Comparison of ENCODE assay signal across 20 cellular contexts in the genomic region with DNA sequence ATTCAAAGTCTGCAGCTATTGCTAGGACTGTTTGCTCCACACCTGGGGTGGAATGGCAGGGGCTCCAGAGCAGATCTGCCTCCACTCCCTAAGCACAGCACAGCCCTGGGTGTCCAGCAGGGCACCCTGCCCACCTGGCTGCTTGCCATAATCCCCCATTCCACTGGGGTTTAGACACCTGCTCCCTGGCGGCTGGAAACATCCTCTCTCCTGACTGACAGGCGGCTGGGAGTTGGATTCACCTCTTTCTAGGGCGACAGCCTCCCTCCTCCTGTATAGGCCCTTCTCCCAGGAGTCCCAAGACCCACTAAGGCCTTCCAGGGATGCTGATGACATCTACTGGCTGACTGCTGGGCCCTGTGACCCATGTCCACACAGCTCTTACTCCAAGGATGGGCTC. TPM values are rescaled to one million over a fixed set of nuclear protein-coding genes. Genes with fewer than 3 reads are reported as not detected.
DNase-seq lines count a peak whose midpoint lies in the region; ATAC-seq and TF ChIP-seq lines count a peak whose summit lies in the region.
"Had no signal": no experiment of that assay in that cellular context is flagged by ENCODE, and none has a peak within 500 bp of the region (broad histone marks: within the 10 kb centered on the region; RNA-seq: fewer than 3 reads in every experiment).

No MANE protein-coding gene starts in this region.

- WGBS in SK-N-SH (ENCODE audit: low lambda C conversion rate): 70% methylated on average over 3 of the region's 3 CpGs

- no peak for TF ChIP-seq EP300 in SK-N-SH (IDR thresholded peaks at IDR 0.05; ENCODE audit: borderline replicate concordance in 1 of 2, low read depth in 1 of 2, low read length in 1 of 2)

- intact Hi-C loops in dorsolateral prefrontal cortex (cut with DNase I): loop anchor here in 1 of 2 donors (2.0 kb wide), 1 partner anchor 17 kb away; the partner anchor contains the start of gene HDAC5

- H3K9ac ChIP-seq in SK-N-SH: no peak overlapping the region
- H3K9ac ChIP-seq in neural progenitor cell: no peak overlapping the region

- peak overlapping the region in 1 of 2 experiments; percentile 17; a peak in 2 of 4 replicates for H3K27ac ChIP-seq in SK-N-SH (ENCODE audit: low read depth in 2 of 2, low read length in 1 of 2)
- H3K27ac ChIP-seq in dorsolateral prefrontal cortex: peak overlapping the region in 46 of 59 donors; percentile 5 to 92 (median 80)
- H3K27ac ChIP-seq in substantia nigra (ENCODE audit: low read depth, low read length, poor library complexity, severe bottlenecking): peak overlapping the region; percentile 70
- H3K27ac ChIP-seq in neural progenitor cell: no peak overlapping the region
- H3K27ac ChIP-seq: uterus had no signal

- H3K4me1 Mint-ChIP-seq in neural progenitor cell: peaks cover 54% of the 10 kb centered on the region

- H3K4me2 ChIP-seq in SK-N-SH: no peak overlapping the region
- H3K4me2 ChIP-seq in neural progenitor cell: no peak overlapping the region

- peaks cover 69% of the 10 kb centered on the region for H3K79me2 ChIP-seq in SK-N-SH (ENCODE audit: insufficient read depth)
- no peaks in the 10 kb centered on the region for H3K79me2 ChIP-seq in neural progenitor cell (ENCODE audit: low read depth)

- TF ChIP-seq RAD21 in SK-N-SH (IDR thresholded peaks at IDR 0.05; ENCODE audit: low read length): no peak

- no peaks in the 10 kb centered on the region for H3K27me3 ChIP-seq in SK-N-SH (ENCODE audit: insufficient read depth)
- H3K27me3 ChIP-seq in dorsolateral prefrontal cortex: no peaks in the 10 kb centered on the region
- no peaks in the 10 kb centered on the region for H3K27me3 ChIP-seq in neural progenitor cell
- H3K27me3 ChIP-seq: uterus had no signal

- TF ChIP-seq CTCF in SK-N-SH (IDR thresholded peaks at IDR 0.05) (no peak), dorsolateral prefrontal cortex (IDR thresholded peaks at IDR 0.05 in 54 of 56, conservative IDR thresholded peaks at IDR 0.05 in 2 of 56; ENCODE audit: low read depth in 1 of 56, partially characterized antibody in 56 of 56) (no peak), neural progenitor cell (IDR thresholded peaks at IDR 0.05) (no peak)

- H3K36me3 ChIP-seq in SK-N-SH (replicated peaks in 1 of 2; ENCODE audit: control insufficient read depth in 1 of 2, insufficient read depth in 2 of 2, low read length in 1 of 2) (no peaks in the 10 kb centered on the region), neural progenitor cell (no peaks in the 10 kb centered on the region)
- H3K36me3 ChIP-seq: uterus had no signal

- CTCF ChIA-PET in SK-N-SH (lab: Yijun Ruan, JAX): interaction anchor here (1.0 to 4.8 kb wide), 5 partner anchors 10 to 63 kb away, joined by 4 to 26 read pairs (median 5); partner anchors contain the start of gene HDAC5

- no peak overlapping the region for H3K27ac Mint-ChIP-seq in neural progenitor cell
- H3K27ac Mint-ChIP-seq: T-helper 2 cell treated with Interferon-gamma antibody and Interleukin-4, amounts not matched to agents 5 μg/mL and 100 μg/mL, for 36 hours had no signal

- H3K9me2 ChIP-seq in SK-N-SH: no peaks in the 10 kb centered on the region

- peaks cover 30 to 40% of the 10 kb centered on the region in 2 experiments for H3K4me1 ChIP-seq in SK-N-SH (ENCODE audit: control insufficient read depth in 1 of 2, insufficient read depth in 2 of 2, low read depth in 1 of 2, low read length in 1 of 2)
- H3K4me1 ChIP-seq in neural progenitor cell: no peaks in the 10 kb centered on the region

- H3F3A ChIP-seq in SK-N-SH (replicated peaks; ENCODE audit: insufficient read depth): peaks cover 21% of the 10 kb centered on the region
- H3F3A ChIP-seq in neural progenitor cell (ENCODE audit: low read depth): peaks cover 5% of the 10 kb centered on the region

- H3K9me3 Mint-ChIP-seq in neural progenitor cell: no peaks in the 10 kb centered on the region
- H3K9me3 Mint-ChIP-seq: T-helper 2 cell treated with Interferon-gamma antibody and Interleukin-4, amounts not matched to agents 5 μg/mL and 100 μg/mL, for 36 hours had no signal

- peak; percentile 46 for DNase-seq in SK-N-SH
- peak; percentile 82 to 97 for DNase-seq in NCI-H524 (lab: John Stamatoyannopoulos, UW)
- no peak for DNase-seq in dorsolateral prefrontal cortex
- peak in 1 of 49 donors; percentile 84 for DNase-seq in substantia nigra (lab: John Stamatoyannopoulos, UW)
- no peak for DNase-seq in neural progenitor cell (ENCODE audit: low spot score)
- DNase-seq in HuH-7.5 (ENCODE audit: low spot score): no peak
- DNase-seq: activated CD4-positive, alpha-beta T cell treated with anti-CD3 and anti-CD28 coated beads for 1 hour; activated CD8-positive, alpha-beta memory T cell treated with anti-CD3 and anti-CD28 coated beads, Interleukin-2, amount 50 U/mL, for 48 hours; activated naive CD4-positive, alpha-beta T cell treated with anti-CD3 and anti-CD28 coated beads, Interleukin-2, amount 50 U/mL, for 16 hours; hypothalamus; KBM-7; mucosa of descending colon; NCI-H1694 treated with DMSO at 0.1 percent for 48 hours; NK-92 treated with Interleukin-12 subunit alpha and Interleukin-12 subunit beta, amount 100 ng/mL, for 24 hours; Right ventricle myocardium superior; stimulated activated naive CD8-positive, alpha-beta T cell treated with anti-CD3 and anti-CD28 coated beads, Interleukin-15, Interleukin-2, amounts not matched to agents 100 U/mL and 50 U/mL, for 24 hours; uterus had no signal

- H3K9me3 ChIP-seq in SK-N-SH (no peaks in the 10 kb centered on the region), neural progenitor cell (ENCODE audit: low read depth) (no peaks in the 10 kb centered on the region)
- H3K9me3 ChIP-seq: mucosa of descending colon, uterus had no signal

- POLR2A ChIA-PET in SK-N-SH (lab: Yijun Ruan, JAX): interaction anchor here (1.0 kb wide), 1 partner anchor 22 kb away, joined by 3 read pairs; no protein-coding TSS in a partner anchor

- no peak overlapping the region for H3K4me3 Mint-ChIP-seq in neural progenitor cell
- H3K4me3 Mint-ChIP-seq: T-helper 2 cell treated with Interferon-gamma antibody and Interleukin-4, amounts not matched to agents 5 μg/mL and 100 μg/mL, for 36 hours had no signal

- no peak overlapping the region for H3K4me3 ChIP-seq in SK-N-SH (ENCODE audit: low read depth in 2 of 2, low read length in 1 of 2)
- H3K4me3 ChIP-seq in dorsolateral prefrontal cortex: no peak overlapping the region
- no peak overlapping the region for H3K4me3 ChIP-seq in neural progenitor cell
- H3K4me3 ChIP-seq: mucosa of descending colon, uterus had no signal

- no peak overlapping the region for H2AFZ ChIP-seq in SK-N-SH (ENCODE audit: low read depth)
- no peak overlapping the region for H2AFZ ChIP-seq in neural progenitor cell (replicated peaks)

- H4K20me1 ChIP-seq in SK-N-SH (ENCODE audit: insufficient read depth) (peaks cover 3% of the 10 kb centered on the region), neural progenitor cell (ENCODE audit: low read depth) (peaks cover 51% of the 10 kb centered on the region)

- ATAC-seq in SK-N-SH treated with all-trans-retinoic acid at 6 μM for 48 hours (no peak), GM19395 (IDR thresholded peaks at IDR 0.05; ENCODE audit: unreplicated experiment) (no peak)
- ATAC-seq: mucosa of descending colon; stimulated activated naive CD8-positive, alpha-beta T cell treated with anti-CD3 and anti-CD28 coated beads, Interleukin-15, Interleukin-2, amounts not matched to agents 100 U/mL and 50 U/mL, for 24 hours had no signal

- H3K27me3 Mint-ChIP-seq in neural progenitor cell (ENCODE audit: insufficient read depth, low read depth): no peaks in the 10 kb centered on the region

- H3K36me3 Mint-ChIP-seq in neural progenitor cell: no peaks in the 10 kb centered on the region

TF ChIP-seq in SK-N-SH, 30 proteins besides CTCF, POLR2A, EP300 and RAD21 (continues in another document):
- TF ChIP-seq SIN3A (IDR thresholded peaks at IDR 0.05; ENCODE audit: borderline replicate concordance, low read depth, low read length) (no peak), FOXM1 (IDR thresholded peaks at IDR 0.05; ENCODE audit: low read depth) (no peak), TCF12 (IDR thresholded peaks at IDR 0.05) (no peak), CHD2 (IDR thresholded peaks at IDR 0.05; ENCODE audit: low read length, partially characterized antibody) (no peak), FOSL2 (IDR thresholded peaks at IDR 0.05; ENCODE audit: borderline replicate concordance, low read depth) (no peak), TEAD4 (IDR thresholded peaks at IDR 0.05; ENCODE audit: borderline replicate concordance, insufficient read depth) (no peak)

TF ChIP-seq in SK-N-SH treated with all-trans-retinoic acid at 6 μM for 48 hours, 23 proteins besides CTCF, POLR2A, EP300 and RAD21 (continues in another document):
- TF ChIP-seq TOX (CRISPR knock-in tag; IDR thresholded peaks at IDR 0.05; ENCODE audit: borderline replicate concordance) (no peak), RARB (CRISPR knock-in tag; IDR thresholded peaks at IDR 0.05) (no peak)

RNA-seq across cellular contexts. Expression of gene HDAC5, which starts 18.0 kb away (rescaled TPM):
- polyA plus RNA-seq in SK-N-SH (2012; rRNA removed): 19.0 and 21.0 TPM in 2 replicates
- 6.4 and 12.2 TPM in 2 replicates for polyA plus RNA-seq in SK-N-SH (2012; cell fraction: cytosol; rRNA removed)
- 32.3 and 34.8 TPM in 2 replicates for polyA plus RNA-seq in SK-N-SH (2012; cell fraction: nucleus; rRNA removed)
- total RNA-seq in dorsolateral prefrontal cortex: 100 to 1,000 TPM in 88 of 120 experiments, 10 to 100 TPM in 32; 70.3 to 155 (median 110) TPM
- total RNA-seq in neural progenitor cell (ENCODE audit: low replicate concordance): 23.6 and 71.0 TPM in 2 replicates

RNA-seq across cellular contexts. Expression of gene G6PC3, which starts 34.9 kb away (rescaled TPM):
- 158 and 166 TPM in 2 replicates for polyA plus RNA-seq in SK-N-SH (2012; rRNA removed)
- 87.1 and 148 TPM in 2 replicates for polyA plus RNA-seq in SK-N-SH (2012; cell fraction: cytosol; rRNA removed)
- 45.7 and 77.2 TPM in 2 replicates for polyA plus RNA-seq in SK-N-SH (2012; cell fraction: nucleus; rRNA removed)
- total RNA-seq in dorsolateral prefrontal cortex: 10 to 100 TPM; 29.8 to 60.2 (median 41.8) TPM
- 16.6 and 55.1 TPM in 2 replicates for total RNA-seq in neural progenitor cell (ENCODE audit: low replicate concordance)

RNA-seq across cellular contexts. Expression of gene HROB, which starts 36.2 kb away (rescaled TPM):
- 3.2 and 4.0 TPM in 2 replicates for polyA plus RNA-seq in SK-N-SH (2012; rRNA removed)
- 1.3 and 2.0 TPM in 2 replicates for polyA plus RNA-seq in SK-N-SH (2012; cell fraction: cytosol; rRNA removed)
- 10.1 TPM in 2 replicates for polyA plus RNA-seq in SK-N-SH (2012; cell fraction: nucleus; rRNA removed)
- total RNA-seq in dorsolateral prefrontal cortex: 1 to 10 TPM in 35 of 120 experiments, under 1 TPM in 74, not detected in 11; 0.19 to 2.8 (median 0.78) TPM
- total RNA-seq in neural progenitor cell (ENCODE audit: low replicate concordance): 6.5 and 11.0 TPM in 2 replicates

RNA-seq across cellular contexts. Expression of gene LSM12, which starts 39.0 kb away (rescaled TPM):
- 26.6 and 31.3 TPM in 2 replicates for polyA plus RNA-seq in SK-N-SH (2012; rRNA removed)
- 33.4 and 36.1 TPM in 2 replicates for polyA plus RNA-seq in SK-N-SH (2012; cell fraction: cytosol; rRNA removed)
- 14.7 and 23.4 TPM in 2 replicates for polyA plus RNA-seq in SK-N-SH (2012; cell fraction: nucleus; rRNA removed)
- total RNA-seq in dorsolateral prefrontal cortex (10 to 100 TPM; 27.5 to 55.0 (median 39.7) TPM), neural progenitor cell (ENCODE audit: low replicate concordance) (69.6 and 76.7 TPM in 2 replicates)

Comparison
In these comparisons a context has a peak if more than half of its experiments do, and no peak if none do; other contexts are left out.
1. DNase-seq: peak in SK-N-SH (single experiment) and NCI-H524 (2 of 2); none in dorsolateral prefrontal cortex (0 of 10), neural progenitor cell (single experiment) and HuH-7.5 (single experiment).